ENCODE assay signal across 15 cellular contexts in genomic region chr5:65871182-65871581, GRCh38. TPM values are rescaled to one million over a fixed set of nuclear protein-coding genes. Genes with fewer than 3 reads are reported as not detected.
DNase-seq lines count a peak whose midpoint lies in the region; ATAC-seq lines count a peak whose summit lies in the region.
"Had no signal": no experiment of that assay in that cellular context is flagged by ENCODE, and none has a peak within 500 bp of the region (broad histone marks: within the 10 kb centered on the region; RNA-seq: fewer than 3 reads in every experiment).

No MANE protein-coding gene starts in this region.

- H3K27me3 ChIP-seq in adipocyte (replicated peaks; ENCODE audit: control insufficient read depth, insufficient read depth, low read length), result no peaks in the 10 kb centered on the region
- H3K27me3 ChIP-seq: suprapubic skin had no signal

- DNase-seq in ACHN, result peak; percentile 39
- DNase-seq in HT1080 (ENCODE audit: low read depth), result peak; percentile 91
- peak; percentile 29 for DNase-seq in adipocyte (ENCODE audit: low read depth)
- peak; percentile 71 for DNase-seq in glomerular visceral epithelial cell (ENCODE audit: extremely low spot score)
- DNase-seq in activated CD4-positive, CD25-positive, alpha-beta regulatory T cell (lab: John Stamatoyannopoulos, UW), result no peak
- no peak for DNase-seq in activated CD4-positive, alpha-beta T cell treated with anti-CD3 and anti-CD28 coated beads for 1 hour
- DNase-seq: anterior cingulate cortex, islet precursor cell, NCI-H1694, NCI-H526 treated with DMSO at 0.1 percent for 48 hours, posterior cingulate gyrus, T-helper 9 cell had no signal

- in situ Hi-C loops in ACHN (cut with HindIII; ENCODE audit: low pct_ligation_motif_present, low pct_unique_long_range_greater_than_20kb, low sequenced_read_pairs), result no loop called here

- H3K4me1 ChIP-seq in adipocyte (ENCODE audit: control insufficient read depth, insufficient read depth, low read length), result no peaks in the 10 kb centered on the region
- H3K4me1 ChIP-seq: suprapubic skin had no signal

- no peak for ATAC-seq in GM18909 (IDR thresholded peaks at IDR 0.05; ENCODE audit: poor library complexity, unreplicated experiment)
- ATAC-seq in HG02588 (IDR thresholded peaks at IDR 0.05; ENCODE audit: unreplicated experiment), result no peak

- H3K9me3 ChIP-seq in adipocyte (ENCODE audit: control insufficient read depth, low read length), result no peaks in the 10 kb centered on the region
- H3K9me3 ChIP-seq: suprapubic skin had no signal

- no peak overlapping the region for H3K9ac ChIP-seq in adipocyte (ENCODE audit: low read length)

- no peaks in the 10 kb centered on the region for H3K36me3 ChIP-seq in adipocyte (ENCODE audit: control insufficient read depth, insufficient read depth, low read length, severe bottlenecking)
- H3K36me3 ChIP-seq: suprapubic skin had no signal

- no peak overlapping the region for H3K4me3 ChIP-seq in adipocyte (ENCODE audit: low read length)
- H3K4me3 ChIP-seq: suprapubic skin had no signal

RNA-seq across cellular contexts. Expression of gene ERBIN, which starts 55.2 kb away (rescaled TPM):
- total RNA-seq in HT1080 (2014; rRNA removed; shearing (Covaris generic)), result 36.9 and 39.7 TPM in 2 replicates
- 35.4 and 49.2 TPM in 2 replicates for polyA plus RNA-seq in HT1080 (2015; cell fraction: cytosol; rRNA removed)
- polyA plus RNA-seq in HT1080 (2015; cell fraction: nucleus; rRNA removed), result 78.3 and 86.1 TPM in 2 replicates

Comparison
In these comparisons a context has a peak if more than half of its experiments do, and no peak if none do; other contexts are left out.
1. DNase-seq: peak in ACHN (single experiment), HT1080 (single experiment), adipocyte (single experiment) and glomerular visceral epithelial cell (single experiment); none in activated CD4-positive, CD25-positive, alpha-beta regulatory T cell (0 of 4) and activated CD4-positive, alpha-beta T cell treated with anti-CD3 and anti-CD28 coated beads for 1 hour (single experiment).